8 cellular contexts compared by ENCODE assay signal in genomic region chr4:121952290-121952689, GRCh38. TPM values are rescaled to one million over a fixed set of nuclear protein-coding genes. Genes with fewer than 3 reads are reported as not detected.
DNase-seq lines count a peak whose midpoint lies in the region; ATAC-seq and TF ChIP-seq lines count a peak whose summit lies in the region.

No MANE protein-coding gene starts in this region.

- DNase-seq in H9 (no peak), WTC11 (ENCODE audit: low spot score) (no peak), right cardiac atrium (no peak), spleen (no peak), LoVo (ENCODE audit: low spot score) (no peak), mucosa of descending colon (no peak), kidney tubule cell (ENCODE audit: low spot score) (no peak), GM10266 (ENCODE audit: extremely low spot score) (no peak)

- H2BK5ac ChIP-seq in H9 (ENCODE audit: insufficient read length, low read length): no peak overlapping the region

- H3K4me2 ChIP-seq in H9 (ENCODE audit: insufficient read depth, insufficient read length, low read length): peak overlapping the region; percentile 73

- CTCF ChIA-PET in WTC11 (lab: Charles Lee): no interaction called here

- H3K36me3 Mint-ChIP-seq in H9 (ENCODE audit: insufficient read depth in 1 of 3, low read depth in 3 of 3): no peaks in the 10 kb centered on the region; a peak in 1 of 7 replicates
- no peaks in the 10 kb centered on the region for H3K36me3 Mint-ChIP-seq in WTC11

- H4K5ac ChIP-seq in H9 (ENCODE audit: insufficient read length, low read depth, low read length): no peak overlapping the region

- no peak overlapping the region for H3K56ac ChIP-seq in H9 (ENCODE audit: insufficient read length, low read depth, low read length)

- no peak for TF ChIP-seq POLR2A in spleen (IDR thresholded peaks at IDR 0.05)

- H3K9me3 Mint-ChIP-seq in H9 (no peaks in the 10 kb centered on the region; a peak in 1 of 5 replicates), WTC11 (no peaks in the 10 kb centered on the region)

- no peak overlapping the region for H2AK5ac ChIP-seq in H9 (ENCODE audit: insufficient read length, low read length)

- H3T11ph ChIP-seq in H9 (ENCODE audit: low read length): no peak overlapping the region

- H2BK20ac ChIP-seq in H9 (ENCODE audit: low read depth, low read length, poor library complexity, severe bottlenecking): no peak overlapping the region

- H2BK120ac ChIP-seq in H9 (ENCODE audit: low read depth, low read length, poor library complexity, severe bottlenecking): no peak overlapping the region

- ATAC-seq in WTC11 (no peak), right cardiac atrium (no peak), mucosa of descending colon (no peak)

- H3K36me3 ChIP-seq in spleen: no peaks in the 10 kb centered on the region
- H3K36me3 ChIP-seq in mucosa of descending colon (ENCODE audit: low read depth): no peaks in the 10 kb centered on the region

- no peak overlapping the region for H2BK12ac ChIP-seq in H9 (ENCODE audit: insufficient read length, low read depth, low read length)

- no peak overlapping the region for H3K4ac ChIP-seq in H9 (ENCODE audit: low read depth, low read length)

- no peak overlapping the region for H3K18ac ChIP-seq in H9 (ENCODE audit: insufficient read length, low read depth, low read length)

- H3K4me3 Mint-ChIP-seq in H9 (peak overlapping the region; percentile 65 to 82), WTC11 (peak overlapping the region; percentile 63)

- H3K14ac ChIP-seq in H9 (ENCODE audit: insufficient read depth, low read length): no peak overlapping the region

- H4K20me1 ChIP-seq in H9 (ENCODE audit: control insufficient read depth, insufficient read depth, insufficient read length): no peaks in the 10 kb centered on the region

- H3K4me3 ChIP-seq in right cardiac atrium (ENCODE audit: low read length) (peak overlapping the region; percentile 68), spleen (peak overlapping the region in 6 of 8 donors; percentile 53 to 77 (median 64)), mucosa of descending colon (no peak overlapping the region)

- intact Hi-C loops in right cardiac atrium (cut with DNase I) (no loop called here), spleen (cut with DNase I; ENCODE audit: low total_unique reads) (no loop called here), mucosa of descending colon (cut with DNase I, micrococcal nuclease) (loop anchor here in 1 of 2 donors (10.0 kb wide), 1 partner anchor 293 kb away; no protein-coding TSS in a partner anchor)

- no peak overlapping the region for H3K9ac ChIP-seq in H9 (ENCODE audit: extremely low read depth, insufficient read length, low read length)

- H3K9me3 ChIP-seq in H9 (ENCODE audit: control insufficient read depth, low read depth, low read length): no peaks in the 10 kb centered on the region
- no peaks in the 10 kb centered on the region for H3K9me3 ChIP-seq in right cardiac atrium (ENCODE audit: control insufficient read depth, low read length)
- no peaks in the 10 kb centered on the region for H3K9me3 ChIP-seq in spleen
- H3K9me3 ChIP-seq in mucosa of descending colon: no peaks in the 10 kb centered on the region

- H3K4me1 ChIP-seq in H9 (ENCODE audit: insufficient read depth, low read length): no peaks in the 10 kb centered on the region
- H3K4me1 ChIP-seq in right cardiac atrium (ENCODE audit: control insufficient read depth, insufficient read depth, low read length): no peaks in the 10 kb centered on the region
- H3K4me1 ChIP-seq in spleen: peaks cover 8 to 33% (median 25%) of the 10 kb centered on the region in 6 donors
- peaks cover 14% of the 10 kb centered on the region for H3K4me1 ChIP-seq in mucosa of descending colon (ENCODE audit: low read depth)

- H3K79me2 ChIP-seq in H9 (ENCODE audit: insufficient read depth, low read length): no peaks in the 10 kb centered on the region

- H3K27me3 Mint-ChIP-seq in H9 (ENCODE audit: low read depth) (peaks cover 89% of the 10 kb centered on the region), WTC11 (ENCODE audit: low read depth) (peaks cover 93% of the 10 kb centered on the region)

- no peak overlapping the region for H2AFZ ChIP-seq in H9 (ENCODE audit: low read length)

- no peak for TF ChIP-seq CTCF in H9 (conservative IDR thresholded peaks at IDR 0.05)
- TF ChIP-seq CTCF in WTC11 (IDR thresholded peaks at IDR 0.05): no peak
- TF ChIP-seq CTCF in spleen (IDR thresholded peaks at IDR 0.05 in 8 of 11, conservative IDR thresholded peaks at IDR 0.05 in 3 of 11): no peak
- TF ChIP-seq CTCF in mucosa of descending colon (IDR thresholded peaks at IDR 0.05): no peak
- TF ChIP-seq CTCF in GM10266 (IDR thresholded peaks at IDR 0.05; ENCODE audit: control insufficient read depth, insufficient read depth, low read depth, missing control alignments): no peak

- no peaks in the 10 kb centered on the region for H3K79me1 ChIP-seq in H9 (ENCODE audit: insufficient read depth, low read depth, low read length, poor library complexity, severe bottlenecking)

- no peak overlapping the region for H2BK15ac ChIP-seq in H9 (ENCODE audit: low read depth, low read length)

- H3K23me2 ChIP-seq in H9 (ENCODE audit: insufficient read length, low read depth, low read length, poor library complexity, severe bottlenecking): peaks cover 14% of the 10 kb centered on the region

- WGBS in H9 (ENCODE audit: extremely low coverage, insufficient read length, low lambda C conversion rate): no CpG with 5 or more reads among the region's 7 CpGs
- 50% methylated on average over 7 of the region's 7 CpGs for WGBS in right cardiac atrium
- 38 to 49% (median 42%) methylated on average over 7 of the region's 7 CpGs for WGBS in spleen, 5 donors

- no peak overlapping the region for H4K91ac ChIP-seq in H9 (ENCODE audit: insufficient read length, low read depth, low read length)

- H4K8ac ChIP-seq in H9 (replicated peaks; ENCODE audit: insufficient read length, low read depth, low read length): no peak overlapping the region

- no peak overlapping the region for H3K27ac Mint-ChIP-seq in H9
- no peak overlapping the region for H3K27ac Mint-ChIP-seq in WTC11

- no peak overlapping the region for H3K23ac ChIP-seq in H9 (ENCODE audit: insufficient read length, low read depth, low read length)

- peaks cover 8% of the 10 kb centered on the region in 2 experiments for H3K4me1 Mint-ChIP-seq in H9
- H3K4me1 Mint-ChIP-seq in WTC11: peaks cover 8% of the 10 kb centered on the region

- POLR2A ChIA-PET in WTC11 (lab: Charles Lee): interaction anchor here (0.6 kb wide), 1 partner anchor 496 kb away, joined by 3 read pairs; no protein-coding TSS in a partner anchor

- peaks cover 32% of the 10 kb centered on the region for H3K27me3 ChIP-seq in H9 (ENCODE audit: insufficient read depth, low read length)
- H3K27me3 ChIP-seq in right cardiac atrium (ENCODE audit: control insufficient read depth, insufficient read depth): peaks cover 3% of the 10 kb centered on the region
- peaks cover 0 to 59% (median 37%) of the 10 kb centered on the region in 7 donors for H3K27me3 ChIP-seq in spleen (replicated peaks in 1 of 7)

- H3K27ac ChIP-seq in H9 (ENCODE audit: insufficient read length, low read depth, low read length) (no peak overlapping the region), right cardiac atrium (ENCODE audit: low read length) (no peak overlapping the region), spleen (no peak overlapping the region)

TF ChIP-seq in WTC11, 78 proteins besides CTCF, POLR2A, EP300 and RAD21 (continues in another document):
- TF ChIP-seq ERG (CRISPR knock-in tag; IDR thresholded peaks at IDR 0.05): no peak
- no peak for TF ChIP-seq ZNF671 (CRISPR knock-in tag; IDR thresholded peaks at IDR 0.05)
- TF ChIP-seq, protein P1, sequence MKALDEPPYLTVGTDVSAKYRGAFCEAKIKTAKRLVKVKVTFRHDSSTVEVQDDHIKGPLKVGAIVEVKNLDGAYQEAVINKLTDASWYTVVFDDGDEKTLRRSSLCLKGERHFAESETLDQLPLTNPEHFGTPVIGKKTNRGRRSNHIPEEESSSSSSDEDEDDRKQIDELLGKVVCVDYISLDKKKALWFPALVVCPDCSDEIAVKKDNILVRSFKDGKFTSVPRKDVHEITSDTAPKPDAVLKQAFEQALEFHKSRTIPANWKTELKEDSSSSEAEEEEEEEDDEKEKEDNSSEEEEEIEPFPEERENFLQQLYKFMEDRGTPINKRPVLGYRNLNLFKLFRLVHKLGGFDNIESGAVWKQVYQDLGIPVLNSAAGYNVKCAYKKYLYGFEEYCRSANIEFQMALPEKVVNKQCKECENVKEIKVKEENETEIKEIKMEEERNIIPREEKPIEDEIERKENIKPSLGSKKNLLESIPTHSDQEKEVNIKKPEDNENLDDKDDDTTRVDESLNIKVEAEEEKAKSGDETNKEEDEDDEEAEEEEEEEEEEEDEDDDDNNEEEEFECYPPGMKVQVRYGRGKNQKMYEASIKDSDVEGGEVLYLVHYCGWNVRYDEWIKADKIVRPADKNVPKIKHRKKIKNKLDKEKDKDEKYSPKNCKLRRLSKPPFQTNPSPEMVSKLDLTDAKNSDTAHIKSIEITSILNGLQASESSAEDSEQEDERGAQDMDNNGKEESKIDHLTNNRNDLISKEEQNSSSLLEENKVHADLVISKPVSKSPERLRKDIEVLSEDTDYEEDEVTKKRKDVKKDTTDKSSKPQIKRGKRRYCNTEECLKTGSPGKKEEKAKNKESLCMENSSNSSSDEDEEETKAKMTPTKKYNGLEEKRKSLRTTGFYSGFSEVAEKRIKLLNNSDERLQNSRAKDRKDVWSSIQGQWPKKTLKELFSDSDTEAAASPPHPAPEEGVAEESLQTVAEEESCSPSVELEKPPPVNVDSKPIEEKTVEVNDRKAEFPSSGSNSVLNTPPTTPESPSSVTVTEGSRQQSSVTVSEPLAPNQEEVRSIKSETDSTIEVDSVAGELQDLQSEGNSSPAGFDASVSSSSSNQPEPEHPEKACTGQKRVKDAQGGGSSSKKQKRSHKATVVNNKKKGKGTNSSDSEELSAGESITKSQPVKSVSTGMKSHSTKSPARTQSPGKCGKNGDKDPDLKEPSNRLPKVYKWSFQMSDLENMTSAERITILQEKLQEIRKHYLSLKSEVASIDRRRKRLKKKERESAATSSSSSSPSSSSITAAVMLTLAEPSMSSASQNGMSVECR (CRISPR knock-in tag; IDR thresholded peaks at IDR 0.05; ENCODE audit: borderline replicate concordance): no peak

RNA-seq across cellular contexts. Expression of gene TRPC3, which starts 0.4 kb away (rescaled TPM):
- total RNA-seq in H9 (2021) (0.13 and 0.18 TPM in 2 replicates), WTC11 (2021) (0.21 to 0.30 TPM (median 0.26 TPM) in 3 replicates), right cardiac atrium (under 1 TPM; 0.15 to 0.34 (median 0.24) TPM), spleen (under 1 TPM; 0.18 to 0.83 (median 0.40) TPM), mucosa of descending colon (1 to 10 TPM in 1 of 3 donors, under 1 TPM in 2; 0.17 to 1.0 (median 0.51) TPM)
- polyA plus RNA-seq in right cardiac atrium (0.09 TPM), spleen (under 1 TPM; 0.04 to 0.11 (median 0.06) TPM)
